Comparison of ENCODE assay signal across 13 cellular contexts in the genomic region with DNA sequence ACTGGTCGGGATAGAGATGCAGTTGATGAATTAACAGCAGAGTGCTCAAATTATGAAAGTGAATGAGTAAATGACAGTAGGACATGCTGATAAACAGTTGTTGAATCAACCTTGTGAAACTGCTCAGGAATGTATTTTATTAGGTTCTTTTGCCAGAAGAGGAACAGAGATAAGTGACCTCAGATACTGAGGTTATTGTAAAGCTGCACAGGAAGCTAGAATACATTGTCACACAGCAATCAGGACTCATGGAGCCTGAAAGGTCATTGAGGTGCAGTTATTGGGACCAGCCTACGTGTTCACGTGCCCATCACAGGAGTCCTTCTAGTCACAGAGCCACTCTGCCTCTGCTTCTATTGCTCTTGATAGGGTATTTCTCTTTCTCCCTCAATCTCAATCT. TPM values are rescaled to one million over a fixed set of nuclear protein-coding genes. Genes with fewer than 3 reads are reported as not detected.
DNase-seq lines count a peak whose midpoint lies in the region; ATAC-seq and TF ChIP-seq lines count a peak whose summit lies in the region.
"Had no signal": no experiment of that assay in that cellular context is flagged by ENCODE, and none has a peak within 500 bp of the region (broad histone marks: within the 10 kb centered on the region; RNA-seq: fewer than 3 reads in every experiment).

No MANE protein-coding gene starts in this region.

- H3K4me2 ChIP-seq in mesenchymal stem cell (ENCODE audit: low read length, poor library complexity, severe bottlenecking) = no peak overlapping the region
- H3K4me2 ChIP-seq: GM23338 had no signal

- H3K4me1 ChIP-seq in mesenchymal stem cell (ENCODE audit: control insufficient read depth, insufficient read depth, low read depth, low read length) = no peaks in the 10 kb centered on the region
- no peaks in the 10 kb centered on the region for H3K4me1 ChIP-seq in BE2C

- H2BK5ac ChIP-seq in mesenchymal stem cell (ENCODE audit: low read depth, low read length, poor library complexity, severe bottlenecking) = no peak overlapping the region

- 90% methylated on average over 3 of the region's 3 CpGs for WGBS in mesenchymal stem cell

- H3K27ac Mint-ChIP-seq in dendritic cell treated with granulocyte-macrophage colony-stimulating factor and Interleukin-4, amounts not matched to agents 40 ng/mL and 50 ng/mL, for 4 days = peak overlapping the region; percentile 49
- H3K27ac Mint-ChIP-seq: GM23338 had no signal

- no peak overlapping the region for H3K18ac ChIP-seq in mesenchymal stem cell (ENCODE audit: low read depth in 1 of 2, low read length in 2 of 2)

- H3K4me1 Mint-ChIP-seq in dendritic cell treated with granulocyte-macrophage colony-stimulating factor and Interleukin-4, amounts not matched to agents 40 ng/mL and 50 ng/mL, for 4 days (ENCODE audit: low read depth) = peaks cover 50% of the 10 kb centered on the region
- H3K4me1 Mint-ChIP-seq: GM23338 had no signal

- no peak overlapping the region for H3K14ac ChIP-seq in mesenchymal stem cell (ENCODE audit: low read length in 2 of 2)

- H3K23ac ChIP-seq in mesenchymal stem cell (ENCODE audit: low read length in 2 of 2) = no peak overlapping the region

- H4K91ac ChIP-seq in mesenchymal stem cell (ENCODE audit: low read length) = no peak overlapping the region

- no peak overlapping the region for H2BK120ac ChIP-seq in mesenchymal stem cell (ENCODE audit: low read depth, low read length)

- H3K36me3 ChIP-seq in mesenchymal stem cell (ENCODE audit: control insufficient read depth in 1 of 2, insufficient read depth in 2 of 2, low read depth in 1 of 2, low read length in 2 of 2) (no peaks in the 10 kb centered on the region), BE2C (no peaks in the 10 kb centered on the region)
- H3K36me3 ChIP-seq: ovary had no signal

- H3K9me3 ChIP-seq in mesenchymal stem cell (ENCODE audit: control insufficient read depth, low read length) (no peaks in the 10 kb centered on the region), BE2C (no peaks in the 10 kb centered on the region)
- H3K9me3 ChIP-seq: ovary had no signal

- TF ChIP-seq CTCF in BE2C (IDR thresholded peaks at IDR 0.05; ENCODE audit: low read depth, low read length) = no peak

- no peak for TF ChIP-seq POLR2A in GM18505 (IDR thresholded peaks at IDR 0.05; ENCODE audit: borderline replicate concordance, extremely low read depth, insufficient read depth, insufficient read length)

- no peak overlapping the region for H2AK5ac ChIP-seq in mesenchymal stem cell (ENCODE audit: low read length, severe bottlenecking)

- no peaks in the 10 kb centered on the region for H3K9me3 Mint-ChIP-seq in dendritic cell treated with granulocyte-macrophage colony-stimulating factor and Interleukin-4, amounts not matched to agents 40 ng/mL and 50 ng/mL, for 4 days
- H3K9me3 Mint-ChIP-seq: GM23338 had no signal

- no peak overlapping the region for H3K4ac ChIP-seq in mesenchymal stem cell (ENCODE audit: low read depth in 1 of 2, low read length in 2 of 2)

- no peak overlapping the region for H2BK15ac ChIP-seq in mesenchymal stem cell (ENCODE audit: low read depth, poor library complexity, severe bottlenecking)

- H3K27me3 ChIP-seq in mesenchymal stem cell (ENCODE audit: control insufficient read depth in 1 of 2, insufficient read depth in 1 of 2, low read length in 2 of 2) = no peaks in the 10 kb centered on the region
- no peaks in the 10 kb centered on the region for H3K27me3 ChIP-seq in BE2C
- H3K27me3 ChIP-seq: dorsolateral prefrontal cortex, ovary had no signal

- no peak for DNase-seq in SW 1271 (lab: John Stamatoyannopoulos, UW)
- no peak for DNase-seq in H4 (ENCODE audit: low spot score)
- no peak for DNase-seq in mesenchymal stem cell
- DNase-seq in BE2C = no peak
- DNase-seq: dorsolateral prefrontal cortex, NCI-H1105, ovary had no signal

- no peak overlapping the region for H3K27ac ChIP-seq in mesenchymal stem cell (ENCODE audit: low read length, poor library complexity, severe bottlenecking)
- H3K27ac ChIP-seq: dorsolateral prefrontal cortex, ovary, SK-N-MC had no signal

- H4K8ac ChIP-seq in mesenchymal stem cell (ENCODE audit: low read length) = no peak overlapping the region

- H2AFZ ChIP-seq in mesenchymal stem cell (ENCODE audit: low read depth, low read length) = no peak overlapping the region
- H2AFZ ChIP-seq: GM23338 had no signal

- H3K4me3 Mint-ChIP-seq in dendritic cell treated with granulocyte-macrophage colony-stimulating factor and Interleukin-4, amounts not matched to agents 40 ng/mL and 50 ng/mL, for 4 days = peak overlapping the region; percentile 30
- H3K4me3 Mint-ChIP-seq: GM23338 had no signal

- peak; percentile 78 for ATAC-seq in GM18505 (IDR thresholded peaks at IDR 0.05; ENCODE audit: unreplicated experiment)
- peak; percentile 93 for ATAC-seq in GM21619 (IDR thresholded peaks at IDR 0.05; ENCODE audit: unreplicated experiment)
- ATAC-seq in HG03460 (IDR thresholded peaks at IDR 0.05; ENCODE audit: unreplicated experiment) = peak; percentile 81
- ATAC-seq: GM23338 had no signal

- H3K4me3 ChIP-seq in mesenchymal stem cell (ENCODE audit: insufficient read depth in 1 of 2, low read depth in 1 of 2, low read length in 2 of 2) (no peak overlapping the region), BE2C (ENCODE audit: low read depth, low read length) (no peak overlapping the region)
- H3K4me3 ChIP-seq: dorsolateral prefrontal cortex, GM23338, ovary, SK-N-MC had no signal

- no peak overlapping the region for H3K9ac ChIP-seq in mesenchymal stem cell (ENCODE audit: low read length)

- H3K79me1 ChIP-seq in mesenchymal stem cell (replicated peaks; ENCODE audit: low read length, poor library complexity, severe bottlenecking) = no peaks in the 10 kb centered on the region

- H3K36me3 Mint-ChIP-seq in dendritic cell treated with granulocyte-macrophage colony-stimulating factor and Interleukin-4, amounts not matched to agents 40 ng/mL and 50 ng/mL, for 4 days (ENCODE audit: low read depth) = no peaks in the 10 kb centered on the region

- no peaks in the 10 kb centered on the region for H3K27me3 Mint-ChIP-seq in dendritic cell treated with granulocyte-macrophage colony-stimulating factor and Interleukin-4, amounts not matched to agents 40 ng/mL and 50 ng/mL, for 4 days

- H2BK12ac ChIP-seq in mesenchymal stem cell (ENCODE audit: low read length in 2 of 2) = no peak overlapping the region

- intact Hi-C loops in dendritic cell treated with granulocyte-macrophage colony-stimulating factor and Interleukin-4, amounts not matched to agents 40 ng/mL and 50 ng/mL, for 4 days (cut with micrococcal nuclease) = loop anchor here (5.0 kb wide), 2 partner anchors 35 to 90 kb away; partner anchors contain the start of gene ITM2B

RNA-seq across cellular contexts. Expression of gene MED4, which starts 47.5 kb away (rescaled TPM):
- 27.1 and 27.7 TPM in 2 replicates for total RNA-seq in H4 (2014; rRNA removed; shearing (Covaris generic))
- 38.8 TPM for polyA plus RNA-seq in mesenchymal stem cell (2013, experiment 1 of 2)
- 39.3 TPM for polyA plus RNA-seq in mesenchymal stem cell (2013, experiment 2 of 2)
- polyA plus RNA-seq in BE2C (2012; ENCODE audit: insufficient read depth, insufficient read length, low read depth) = 70.4 TPM
